In genomic region chr1:184928394-184928793, GRCh38 we compare ENCODE assay signal across 19 cellular contexts. TPM values are rescaled to one million over a fixed set of nuclear protein-coding genes. Genes with fewer than 3 reads are reported as not detected.
DNase-seq lines count a peak whose midpoint lies in the region; ATAC-seq and TF ChIP-seq lines count a peak whose summit lies in the region.
"Had no signal": no experiment of that assay in that cellular context is flagged by ENCODE, and none has a peak within 500 bp of the region (broad histone marks: within the 10 kb centered on the region; RNA-seq: fewer than 3 reads in every experiment).

No MANE protein-coding gene starts in this region.

- H3K14ac ChIP-seq in mesenchymal stem cell (ENCODE audit: low read length in 2 of 2), result peak overlapping the region in 1 of 2 experiments; percentile 38

- no peak overlapping the region for H2BK120ac ChIP-seq in mesenchymal stem cell (ENCODE audit: low read depth, low read length)

- CTCF ChIA-PET in naive thymus-derived CD4-positive, alpha-beta T cell (lab: Charles Lee), result no interaction called here
- CTCF ChIA-PET in activated CD4-positive, alpha-beta T cell treated with anti-CD3 and anti-CD28 coated beads, Interleukin-2, amount 10 ng/mL, durations not matched to agents 7 days and 5 days (lab: Charles Lee), result no interaction called here

- H3K4me2 ChIP-seq in mesenchymal stem cell (ENCODE audit: low read length, poor library complexity, severe bottlenecking), result no peak overlapping the region
- H3K4me2 ChIP-seq: BLaER1 had no signal

- no peaks in the 10 kb centered on the region for H3K9me3 ChIP-seq in right atrium auricular region
- H3K9me3 ChIP-seq in heart left ventricle, result peaks cover 0 to 9% (median 0%) of the 10 kb centered on the region in 12 donors
- no peaks in the 10 kb centered on the region for H3K9me3 ChIP-seq in mesenchymal stem cell (ENCODE audit: control insufficient read depth, low read length)
- no peaks in the 10 kb centered on the region for H3K9me3 ChIP-seq in naive thymus-derived CD4-positive, alpha-beta T cell (ENCODE audit: control insufficient read depth in 2 of 3, low read length in 3 of 3)
- H3K9me3 ChIP-seq: BLaER1, HAP-1 had no signal

- no peaks in the 10 kb centered on the region for H3K36me3 ChIP-seq in right atrium auricular region
- H3K36me3 ChIP-seq in heart left ventricle, result peaks cover 0 to 8% (median 0%) of the 10 kb centered on the region in 9 donors
- H3K36me3 ChIP-seq in mesenchymal stem cell (ENCODE audit: control insufficient read depth in 1 of 2, insufficient read depth in 2 of 2, low read depth in 1 of 2, low read length in 2 of 2), result peaks cover 0 to 40% of the 10 kb centered on the region in 2 experiments
- no peaks in the 10 kb centered on the region for H3K36me3 ChIP-seq in naive thymus-derived CD4-positive, alpha-beta T cell (ENCODE audit: control insufficient read depth in 2 of 3, insufficient read depth in 3 of 3, low read length in 3 of 3)
- H3K36me3 ChIP-seq: BLaER1, HAP-1 had no signal

- DNase-seq in Right ventricle myocardium superior, result no peak
- DNase-seq in right atrium auricular region (ENCODE audit: low spot score), result no peak
- DNase-seq in heart left ventricle, result no peak
- no peak for DNase-seq in mesenchymal stem cell
- DNase-seq in stimulated activated effector memory CD8-positive, alpha-beta T cell treated with anti-CD3 and anti-CD28 coated beads, Interleukin-12 subunit alpha, Interleukin-12 subunit beta, amount 100 ng/mL, for 72 hours (ENCODE audit: low spot score in 2 of 2), result no peak
- DNase-seq in naive thymus-derived CD4-positive, alpha-beta T cell, result no peak
- DNase-seq in activated CD4-positive, alpha-beta T cell treated with anti-CD3 and anti-CD28 coated beads for 4 hours, result no peak
- no peak for DNase-seq in activated CD4-positive, alpha-beta T cell treated with anti-CD3 and anti-CD28 coated beads, Interleukin-2, amount 10 ng/mL, durations not matched to agents 7 days and 5 days
- DNase-seq: 8988T; Calu3; CD8-positive, alpha-beta T cell; DMS 273 treated with DMSO at 0.1 percent for 48 hours; DND-41; EL; GM23248; IMR-90 had no signal

- TF ChIP-seq POLR2A in heart left ventricle (IDR thresholded peaks at IDR 0.05), result no peak

- no peak overlapping the region for H3K4me3 ChIP-seq in right atrium auricular region
- H3K4me3 ChIP-seq in heart left ventricle, result no peak overlapping the region
- H3K4me3 ChIP-seq in mesenchymal stem cell (ENCODE audit: insufficient read depth in 1 of 2, low read depth in 1 of 2, low read length in 2 of 2), result no peak overlapping the region
- H3K4me3 ChIP-seq in naive thymus-derived CD4-positive, alpha-beta T cell (ENCODE audit: low read length), result no peak overlapping the region
- H3K4me3 ChIP-seq: BLaER1, GM12878, GM23248, HAP-1 had no signal

- H4K8ac ChIP-seq in mesenchymal stem cell (ENCODE audit: low read length), result no peak overlapping the region

- 68 to 89% (median 83%) methylated on average over 2 of the region's 2 CpGs for WGBS in heart left ventricle, 4 donors
- WGBS in mesenchymal stem cell, result 100% methylated on average over 2 of the region's 2 CpGs

- H3K27me3 ChIP-seq in right atrium auricular region (no peaks in the 10 kb centered on the region), heart left ventricle (no peaks in the 10 kb centered on the region), mesenchymal stem cell (ENCODE audit: control insufficient read depth in 1 of 2, insufficient read depth in 1 of 2, low read length in 2 of 2) (no peaks in the 10 kb centered on the region)
- no peaks in the 10 kb centered on the region for H3K27me3 ChIP-seq in naive thymus-derived CD4-positive, alpha-beta T cell (ENCODE audit: control insufficient read depth in 2 of 2, insufficient read depth in 2 of 2, low read length in 2 of 2)
- H3K27me3 ChIP-seq: BLaER1 had no signal

- H3K9me3 Mint-ChIP-seq in stimulated activated effector memory CD8-positive, alpha-beta T cell treated with anti-CD3 and anti-CD28 coated beads, Interleukin-12 subunit alpha, Interleukin-12 subunit beta, amount 100 ng/mL, for 72 hours, result peaks cover 11% of the 10 kb centered on the region
- H3K9me3 Mint-ChIP-seq in naive thymus-derived CD4-positive, alpha-beta T cell, result peaks cover 0 to 16% (median 5%) of the 10 kb centered on the region in 11 donors
- peaks cover 3% of the 10 kb centered on the region for H3K9me3 Mint-ChIP-seq in activated CD4-positive, alpha-beta T cell treated with anti-CD3 and anti-CD28 coated beads, Interleukin-2, amount 10 ng/mL, durations not matched to agents 7 days and 5 days

- no peak overlapping the region for H3K18ac ChIP-seq in mesenchymal stem cell (ENCODE audit: low read depth in 1 of 2, low read length in 2 of 2)

- H3K27ac ChIP-seq in right atrium auricular region (peak overlapping the region in 1 of 2 donors; percentile 16), heart left ventricle (peak overlapping the region in 2 of 12 donors; percentile 24 to 43), mesenchymal stem cell (ENCODE audit: low read length, poor library complexity, severe bottlenecking) (no peak overlapping the region)
- H3K27ac ChIP-seq in naive thymus-derived CD4-positive, alpha-beta T cell (ENCODE audit: low read depth, low read length), result no peak overlapping the region
- H3K27ac ChIP-seq: BLaER1, GM23248 had no signal

- no peaks in the 10 kb centered on the region for H3K79me1 ChIP-seq in mesenchymal stem cell (replicated peaks; ENCODE audit: low read length, poor library complexity, severe bottlenecking)

- POLR2A ChIA-PET in naive thymus-derived CD4-positive, alpha-beta T cell (lab: Charles Lee), result no interaction called here
- POLR2A ChIA-PET in activated CD4-positive, alpha-beta T cell treated with anti-CD3 and anti-CD28 coated beads, Interleukin-2, amount 10 ng/mL, durations not matched to agents 7 days and 5 days (lab: Charles Lee), result no interaction called here

- H3K23ac ChIP-seq in mesenchymal stem cell (ENCODE audit: low read length in 2 of 2), result no peak overlapping the region

- H4K91ac ChIP-seq in mesenchymal stem cell (ENCODE audit: low read length), result peak overlapping the region; percentile 28

- ATAC-seq in Right ventricle myocardium superior (ENCODE audit: poor library complexity), result peak; percentile 57
- ATAC-seq in heart left ventricle, result peak; percentile 53 to 76 (median 68)
- no peak for ATAC-seq in stimulated activated effector memory CD8-positive, alpha-beta T cell treated with anti-CD3 and anti-CD28 coated beads, Interleukin-12 subunit alpha, Interleukin-12 subunit beta, amount 100 ng/mL, for 72 hours
- ATAC-seq in naive thymus-derived CD4-positive, alpha-beta T cell, result no peak
- ATAC-seq: CD8-positive, alpha-beta T cell; GM12878 had no signal

- H3K27ac Mint-ChIP-seq in stimulated activated effector memory CD8-positive, alpha-beta T cell treated with anti-CD3 and anti-CD28 coated beads, Interleukin-12 subunit alpha, Interleukin-12 subunit beta, amount 100 ng/mL, for 72 hours, result peak overlapping the region; percentile 29
- no peak overlapping the region for H3K27ac Mint-ChIP-seq in naive thymus-derived CD4-positive, alpha-beta T cell
- no peak overlapping the region for H3K27ac Mint-ChIP-seq in activated CD4-positive, alpha-beta T cell treated with anti-CD3 and anti-CD28 coated beads, Interleukin-2, amount 10 ng/mL, durations not matched to agents 7 days and 5 days
- H3K27ac Mint-ChIP-seq: CD8-positive, alpha-beta T cell had no signal

- H3K9ac ChIP-seq in mesenchymal stem cell (ENCODE audit: low read length), result no peak overlapping the region
- H3K9ac ChIP-seq: BLaER1, GM23248 had no signal

- TF ChIP-seq CTCF in right atrium auricular region (IDR thresholded peaks at IDR 0.05), result no peak
- TF ChIP-seq CTCF in heart left ventricle (IDR thresholded peaks at IDR 0.05), result no peak

- H3K4me3 Mint-ChIP-seq in stimulated activated effector memory CD8-positive, alpha-beta T cell treated with anti-CD3 and anti-CD28 coated beads, Interleukin-12 subunit alpha, Interleukin-12 subunit beta, amount 100 ng/mL, for 72 hours, result no peak overlapping the region
- no peak overlapping the region for H3K4me3 Mint-ChIP-seq in naive thymus-derived CD4-positive, alpha-beta T cell
- H3K4me3 Mint-ChIP-seq in activated CD4-positive, alpha-beta T cell treated with anti-CD3 and anti-CD28 coated beads, Interleukin-2, amount 10 ng/mL, durations not matched to agents 7 days and 5 days, result no peak overlapping the region
- H3K4me3 Mint-ChIP-seq: CD8-positive, alpha-beta T cell had no signal

- H2BK5ac ChIP-seq in mesenchymal stem cell (ENCODE audit: low read depth, low read length, poor library complexity, severe bottlenecking), result no peak overlapping the region

- peaks cover 0 to 21% of the 10 kb centered on the region in 2 donors for H3K4me1 ChIP-seq in right atrium auricular region
- H3K4me1 ChIP-seq in heart left ventricle, result peaks cover 0 to 48% (median 16%) of the 10 kb centered on the region in 12 donors
- no peaks in the 10 kb centered on the region for H3K4me1 ChIP-seq in mesenchymal stem cell (ENCODE audit: control insufficient read depth, insufficient read depth, low read depth, low read length)
- no peaks in the 10 kb centered on the region for H3K4me1 ChIP-seq in naive thymus-derived CD4-positive, alpha-beta T cell (ENCODE audit: control insufficient read depth in 2 of 2, insufficient read depth in 2 of 2, low read length in 2 of 2)
- H3K4me1 ChIP-seq: BLaER1, HAP-1 had no signal

- no peaks in the 10 kb centered on the region for H3K36me3 Mint-ChIP-seq in stimulated activated effector memory CD8-positive, alpha-beta T cell treated with anti-CD3 and anti-CD28 coated beads, Interleukin-12 subunit alpha, Interleukin-12 subunit beta, amount 100 ng/mL, for 72 hours
- H3K36me3 Mint-ChIP-seq in naive thymus-derived CD4-positive, alpha-beta T cell, result peaks cover 0 to 14% (median 4%) of the 10 kb centered on the region in 5 donors
- peaks cover 26% of the 10 kb centered on the region for H3K36me3 Mint-ChIP-seq in activated CD4-positive, alpha-beta T cell treated with anti-CD3 and anti-CD28 coated beads, Interleukin-2, amount 10 ng/mL, durations not matched to agents 7 days and 5 days (ENCODE audit: low read depth)
- H3K36me3 Mint-ChIP-seq: CD8-positive, alpha-beta T cell had no signal

- no peak overlapping the region for H2BK12ac ChIP-seq in mesenchymal stem cell (ENCODE audit: low read length in 2 of 2)

- H2AFZ ChIP-seq in mesenchymal stem cell (ENCODE audit: low read depth, low read length), result no peak overlapping the region
- H2AFZ ChIP-seq: GM23248 had no signal

- H2AK5ac ChIP-seq in mesenchymal stem cell (ENCODE audit: low read length, severe bottlenecking), result no peak overlapping the region

- H3K4me1 Mint-ChIP-seq in stimulated activated effector memory CD8-positive, alpha-beta T cell treated with anti-CD3 and anti-CD28 coated beads, Interleukin-12 subunit alpha, Interleukin-12 subunit beta, amount 100 ng/mL, for 72 hours, result peaks cover 34% of the 10 kb centered on the region
- peaks cover 0 to 6% (median 0%) of the 10 kb centered on the region in 7 donors for H3K4me1 Mint-ChIP-seq in naive thymus-derived CD4-positive, alpha-beta T cell
- H3K4me1 Mint-ChIP-seq in activated CD4-positive, alpha-beta T cell treated with anti-CD3 and anti-CD28 coated beads, Interleukin-2, amount 10 ng/mL, durations not matched to agents 7 days and 5 days, result peaks cover 5% of the 10 kb centered on the region

- H2BK15ac ChIP-seq in mesenchymal stem cell (ENCODE audit: low read depth, poor library complexity, severe bottlenecking), result no peak overlapping the region

- no peak overlapping the region for H3K4ac ChIP-seq in mesenchymal stem cell (ENCODE audit: low read depth in 1 of 2, low read length in 2 of 2)

- peaks cover 0 to 6% (median 0%) of the 10 kb centered on the region in 5 donors for H3K27me3 Mint-ChIP-seq in naive thymus-derived CD4-positive, alpha-beta T cell
- H3K27me3 Mint-ChIP-seq in activated CD4-positive, alpha-beta T cell treated with anti-CD3 and anti-CD28 coated beads, Interleukin-2, amount 10 ng/mL, durations not matched to agents 7 days and 5 days, result peaks cover 2% of the 10 kb centered on the region

- intact Hi-C loops in Right ventricle myocardium superior (cut with DNase I) (no loop called here), heart left ventricle (cut with DNase I) (no loop called here)
- intact Hi-C loops in naive thymus-derived CD4-positive, alpha-beta T cell (cut with micrococcal nuclease), result no loop called here

RNA-seq across cellular contexts. Expression of gene NIBAN1, which starts 45.9 kb away (rescaled TPM):
- total RNA-seq in Right ventricle myocardium superior, result 317 TPM
- 100 to 1,000 TPM; 198 to 371 TPM for total RNA-seq in right atrium auricular region
- total RNA-seq in heart left ventricle, result 100 to 1,000 TPM; 223 to 609 (median 282) TPM
- polyA plus RNA-seq in heart left ventricle, result 100 to 1,000 TPM in 1 of 2 donors, 10 to 100 TPM in 1; 86.0 to 132 TPM
- polyA plus RNA-seq in mesenchymal stem cell (2013, experiment 1 of 2), result 37.6 TPM
- polyA plus RNA-seq in mesenchymal stem cell (2013, experiment 2 of 2), result 36.2 TPM
- 10 to 100 TPM in 2 of 5 experiments, 1 to 10 TPM in 3; 1.7 to 41.6 (median 4.6) TPM for total RNA-seq in naive thymus-derived CD4-positive, alpha-beta T cell
- under 1 TPM; 0.20 to 0.50 TPM for polyA plus RNA-seq in naive thymus-derived CD4-positive, alpha-beta T cell
- total RNA-seq in activated CD4-positive, alpha-beta T cell treated with anti-CD3 and anti-CD28 coated beads, Interleukin-2, amount 10 ng/mL, durations not matched to agents 7 days and 5 days, result 10 to 100 TPM; 57.6 to 60.9 TPM

Comparison
In these comparisons a context has a peak if more than half of its experiments do, and no peak if none do; other contexts are left out.
1. ATAC-seq: peak in Right ventricle myocardium superior (single experiment) and heart left ventricle (4 of 4); none in stimulated activated effector memory CD8-positive, alpha-beta T cell treated with anti-CD3 and anti-CD28 coated beads, Interleukin-12 subunit alpha, Interleukin-12 subunit beta, amount 100 ng/mL, for 72 hours (single experiment) and naive thymus-derived CD4-positive, alpha-beta T cell (single experiment).